In genomic region chr2:190761216-190761615, GRCh38 we compare ENCODE assay signal across 7 cellular contexts.
A peak's percentile ranks its signal among the peaks of the same experiment; 100 is the strongest.
DNase-seq lines count a peak whose midpoint lies in the region; ATAC-seq and TF ChIP-seq lines count a peak whose summit lies in the region.
"Not testable (repeated sequence)": the region's sequence is repeated elsewhere in the genome, so short reads cannot be mapped to it uniquely, and the experiment has no call there.

No MANE protein-coding gene starts in this region.

- H3K4me1 Mint-ChIP-seq in T-cell, memory B cell: not testable (repeated sequence)
- peaks cover 49% of the 10 kb centered on the region for H3K4me1 Mint-ChIP-seq in activated T-cell treated with anti-CD3 and anti-CD28 coated beads, Interleukin-2, amount 50 U/mL, for 72 hours (ENCODE audit: low read depth)

- TF ChIP-seq EP300 in stomach (IDR thresholded peaks at IDR 0.05), result not testable (repeated sequence)

- in situ Hi-C loops in brain microvascular endothelial cell (cut with HindIII; ENCODE audit: low pct_ligation_motif_present, low sequenced_read_pairs), result not testable (repeated sequence)

- 15 to 51% (median 22%) methylated on average over 18 to 27 of the region's 28 CpGs for WGBS in heart left ventricle, 4 donors
- 27 to 40% (median 28%) methylated on average over 7 to 27 of the region's 28 CpGs for WGBS in stomach, 5 donors

- not testable (repeated sequence) for H3K27me3 ChIP-seq in brain microvascular endothelial cell (replicated peaks); heart left ventricle; stomach

- not testable (repeated sequence) for H3K4me1 ChIP-seq in heart left ventricle, stomach

- CTCF ChIA-PET in T-cell (lab: Charles Lee), result not testable (repeated sequence)

- not testable (repeated sequence) for TF ChIP-seq CTCF in brain microvascular endothelial cell (IDR thresholded peaks at IDR 0.05; ENCODE audit: low read depth, low read length, missing control alignments); heart left ventricle (IDR thresholded peaks at IDR 0.05); stomach (IDR thresholded peaks at IDR 0.05)

- TF ChIP-seq POLR2A in heart left ventricle (IDR thresholded peaks at IDR 0.05); stomach (IDR thresholded peaks at IDR 0.05): not testable (repeated sequence)

- H3K9me3 ChIP-seq in heart left ventricle, stomach: not testable (repeated sequence)

- DNase-seq in T-cell; activated T-cell treated with anti-CD3 and anti-CD28 coated beads, Interleukin-2, amount 50 U/mL, for 72 hours; brain microvascular endothelial cell; heart left ventricle; memory B cell (ENCODE audit: low spot score in 2 of 2); stomach: not testable (repeated sequence)
- DNase-seq in retina, result peak; percentile 20

- POLR2A ChIA-PET in T-cell (lab: Charles Lee), result not testable (repeated sequence)

- peak overlapping the region; percentile 7 to 62 (median 28) for H3K4me3 Mint-ChIP-seq in T-cell
- H3K4me3 Mint-ChIP-seq in activated T-cell treated with anti-CD3 and anti-CD28 coated beads, Interleukin-2, amount 50 U/mL, for 72 hours, result peak overlapping the region; percentile 32 to 52
- H3K4me3 Mint-ChIP-seq in memory B cell, result peak overlapping the region; percentile 69

- intact Hi-C loops in heart left ventricle (cut with DNase I); stomach (cut with DNase I; ENCODE audit: low total_unique reads): not testable (repeated sequence)

- H3K4me3 ChIP-seq in brain microvascular endothelial cell (ENCODE audit: low read depth, low read length), result peak overlapping the region; percentile 24
- H3K4me3 ChIP-seq in heart left ventricle, result peak overlapping the region in 9 of 12 donors; percentile 8 to 46 (median 38)
- H3K4me3 ChIP-seq in stomach, result peak overlapping the region; percentile 16 to 39 (median 30)

- not testable (repeated sequence) for H3K36me3 Mint-ChIP-seq in T-cell; activated T-cell treated with anti-CD3 and anti-CD28 coated beads, Interleukin-2, amount 50 U/mL, for 72 hours (ENCODE audit: insufficient read depth in 2 of 2); memory B cell

- not testable (repeated sequence) for H3K9me3 Mint-ChIP-seq in T-cell; activated T-cell treated with anti-CD3 and anti-CD28 coated beads, Interleukin-2, amount 50 U/mL, for 72 hours; memory B cell

- H3K27me3 Mint-ChIP-seq in T-cell; activated T-cell treated with anti-CD3 and anti-CD28 coated beads, Interleukin-2, amount 50 U/mL, for 72 hours (ENCODE audit: low read depth): not testable (repeated sequence)
- peaks cover 12% of the 10 kb centered on the region for H3K27me3 Mint-ChIP-seq in memory B cell

- H3K36me3 ChIP-seq in brain microvascular endothelial cell (replicated peaks); heart left ventricle; stomach: not testable (repeated sequence)

- H3K27ac ChIP-seq in brain microvascular endothelial cell, heart left ventricle, stomach: not testable (repeated sequence)

- not testable (repeated sequence) for ATAC-seq in T-cell (replicated peaks in 1 of 4); activated T-cell treated with anti-CD3 and anti-CD28 coated beads, Interleukin-2, amount 50 U/mL, for 72 hours (replicated peaks in 1 of 2); heart left ventricle; memory B cell (ENCODE audit: low read depth)

- H3K27ac Mint-ChIP-seq in T-cell; activated T-cell treated with anti-CD3 and anti-CD28 coated beads, Interleukin-2, amount 50 U/mL, for 72 hours; memory B cell: not testable (repeated sequence)
